21 cellular contexts compared by ENCODE assay signal in genomic region chr7:157445246-157445955, GRCh38.
A peak's percentile ranks its signal among the peaks of the same experiment; 100 is the strongest.
DNase-seq lines count a peak whose midpoint lies in the region; ATAC-seq, FAIRE-seq and TF ChIP-seq lines count a peak whose summit lies in the region.
"Had no signal": no experiment of that assay in that cellular context is flagged by ENCODE, and none has a peak within 500 bp of the region (broad histone marks: within the 10 kb centered on the region; RNA-seq: fewer than 3 reads in every experiment).

No MANE protein-coding gene starts in this region.

- in situ Hi-C loops in K562 (cut with MboI) = no loop called here

- TF ChIP-seq POLR2A in K562 (conservative IDR thresholded peaks at IDR 0.05) (no peak), stomach (IDR thresholded peaks at IDR 0.05) (no peak)

- no peak overlapping the region for H3K27ac ChIP-seq in K562 (ENCODE audit: extremely low read depth, low read depth, low read length)
- H3K27ac ChIP-seq in osteoblast (ENCODE audit: low read depth, low read length) = no peak overlapping the region
- H3K27ac ChIP-seq in upper lobe of right lung = no peak overlapping the region
- H3K27ac ChIP-seq in stomach = no peak overlapping the region
- H3K27ac ChIP-seq: BLaER1 treated with 17β-estradiol and CSF1 and Interleukin-3, amounts not matched to agents 10 nM and 100 nM; RWPE1; SJSA1 had no signal

- H3K79me2 ChIP-seq in K562 (ENCODE audit: control insufficient read depth, insufficient read depth, low read length) (no peaks in the 10 kb centered on the region), osteoblast (ENCODE audit: insufficient read depth, low read length) (no peaks in the 10 kb centered on the region)

- H3K9me1 ChIP-seq in K562 (ENCODE audit: control insufficient read depth, insufficient read depth, low read length) = no peaks in the 10 kb centered on the region

- H2AFZ ChIP-seq in K562 (ENCODE audit: low read depth, low read length) (no peak overlapping the region), osteoblast (ENCODE audit: low read length) (no peak overlapping the region)
- H2AFZ ChIP-seq: GM23338 had no signal

- FAIRE-seq in K562 (lab: Jason Lieb, UNC) = no peak
- FAIRE-seq: GM12878 had no signal

- H3K4me1 ChIP-seq in K562 (replicated peaks in 1 of 2; ENCODE audit: control insufficient read depth in 2 of 2, insufficient read depth in 2 of 2, low read length in 2 of 2) (peaks cover 0 to 10% of the 10 kb centered on the region in 2 experiments; a peak in 1 of 5 replicates), osteoblast (ENCODE audit: insufficient read depth, low read length) (no peaks in the 10 kb centered on the region), upper lobe of right lung (no peaks in the 10 kb centered on the region), stomach (no peaks in the 10 kb centered on the region)
- H3K4me1 ChIP-seq: SJSA1 had no signal

- H3K27me3 ChIP-seq in K562 (ENCODE audit: control insufficient read depth in 2 of 2, insufficient read depth in 2 of 2, low read length in 2 of 2) = peaks cover 31 to 42% of the 10 kb centered on the region in 2 experiments
- H3K27me3 ChIP-seq in osteoblast (ENCODE audit: insufficient read depth, low read length) = no peaks in the 10 kb centered on the region
- no peaks in the 10 kb centered on the region for H3K27me3 ChIP-seq in upper lobe of right lung
- H3K27me3 ChIP-seq in stomach = no peaks in the 10 kb centered on the region
- H3K27me3 ChIP-seq: SJSA1 had no signal

- no peaks in the 10 kb centered on the region for H3K36me3 ChIP-seq in K562 (ENCODE audit: control insufficient read depth, insufficient read depth, low read length)
- H3K36me3 ChIP-seq in osteoblast (ENCODE audit: insufficient read depth, low read length) = no peaks in the 10 kb centered on the region
- H3K36me3 ChIP-seq in upper lobe of right lung = no peaks in the 10 kb centered on the region
- H3K36me3 ChIP-seq in stomach = no peaks in the 10 kb centered on the region
- H3K36me3 ChIP-seq: BLaER1 treated with 17β-estradiol and CSF1 and Interleukin-3, amounts not matched to agents 10 nM and 100 nM; SJSA1 had no signal

- TF ChIP-seq CTCF in K562 (IDR thresholded peaks at IDR 0.05 in 2 of 3, conservative IDR thresholded peaks at IDR 0.05 in 1 of 3; ENCODE audit: insufficient read depth in 2 of 3, low read depth in 1 of 3, low read length in 3 of 3) (no peak), osteoblast (IDR thresholded peaks at IDR 0.05; ENCODE audit: extremely low read depth, low read depth, low read length) (no peak), upper lobe of right lung (IDR thresholded peaks at IDR 0.05) (no peak), stomach (IDR thresholded peaks at IDR 0.05) (no peak)

- TF ChIP-seq EP300 in K562 (IDR thresholded peaks at IDR 0.05; ENCODE audit: low read length) (no peak), stomach (IDR thresholded peaks at IDR 0.05) (no peak)

- H4K20me1 ChIP-seq in K562 (replicated peaks; ENCODE audit: control insufficient read depth, insufficient read depth, low read length) (no peaks in the 10 kb centered on the region), osteoblast (ENCODE audit: insufficient read depth, low read length) (no peaks in the 10 kb centered on the region)
- H4K20me1 ChIP-seq: BLaER1 treated with 17β-estradiol and CSF1 and Interleukin-3, amounts not matched to agents 10 nM and 100 nM had no signal

- CTCF ChIA-PET in K562 (lab: Yijun Ruan, JAX; ENCODE audit: low intra/inter-chr PET ratio) = no interaction called here

- no peak overlapping the region for H3K4me3 ChIP-seq in K562
- H3K4me3 ChIP-seq in osteoblast (ENCODE audit: insufficient read depth, low read length) = no peak overlapping the region
- no peak overlapping the region for H3K4me3 ChIP-seq in upper lobe of right lung
- H3K4me3 ChIP-seq in stomach = no peak overlapping the region
- H3K4me3 ChIP-seq: BLaER1 treated with 17β-estradiol and CSF1 and Interleukin-3, amounts not matched to agents 10 nM and 100 nM; GM12878; GM23338; SJSA1 had no signal

- BruUV-seq in K562 (replicated peaks; lab: Mats Ljungman, UMichigan) = no TSS peak

- DNase-seq in cardiac septum (ENCODE audit: low spot score) = peak; percentile 72
- no peak for DNase-seq in Right ventricle myocardium inferior (ENCODE audit: missing footprints)
- no peak for DNase-seq in K562 (ENCODE audit: extremely low read depth in 1 of 4, low spot score in 3 of 4)
- DNase-seq in osteoblast (ENCODE audit: insufficient read length, low spot score, missing footprints) = peak; percentile 73
- DNase-seq in upper lobe of right lung = peak; percentile 55
- DNase-seq in stomach = no peak
- DNase-seq in NCI-H1417 treated with DMSO at 0.1 percent for 48 hours (lab: John Stamatoyannopoulos, UW) = no peak
- DNase-seq: Calu3, DMS53, EL, KBM-7, NCI-H1105 treated with DMSO at 0.1 percent for 48 hours, NCI-H187 treated with DMSO at 0.1 percent for 48 hours, PC-3 had no signal

- ATAC-seq in Right ventricle myocardium inferior (no peak), K562 (peak; percentile 33), upper lobe of right lung (no peak), GM18519 (IDR thresholded peaks at IDR 0.05; ENCODE audit: low FRiP score, unreplicated experiment) (no peak)
- ATAC-seq: CD8-positive, alpha-beta T cell; GM12878; GM23338; PC-3 had no signal

- no peak for TF ChIP-seq RAD21 in K562 (CRISPR knock-in tag; conservative IDR thresholded peaks at IDR 0.05 in 1 of 2, IDR thresholded peaks at IDR 0.05 in 1 of 2)

- H3K9ac ChIP-seq in K562 (ENCODE audit: insufficient read depth in 1 of 2, low read depth in 2 of 2, low read length in 2 of 2) = no peak overlapping the region; a peak in 1 of 4 replicates
- H3K9ac ChIP-seq: BLaER1 treated with 17β-estradiol and CSF1 and Interleukin-3, amounts not matched to agents 10 nM and 100 nM had no signal

- H3K4me2 ChIP-seq in K562 (ENCODE audit: insufficient read depth, low read length) (no peak overlapping the region), osteoblast (ENCODE audit: insufficient read depth, low read length) (no peak overlapping the region)
- H3K4me2 ChIP-seq: GM23338 had no signal

- 2% methylated on average over 16 of the region's 16 CpGs for WGBS in K562 (ENCODE audit: insufficient coverage, low coverage, missing lambda C conversion rate)
- 72 to 83% (median 80%) methylated on average over 11 to 16 of the region's 16 CpGs for WGBS in stomach, 5 donors

- POLR2A ChIA-PET in K562 (lab: Yijun Ruan, JAX) = no interaction called here

- H3K9me3 ChIP-seq in K562 (replicated peaks; ENCODE audit: control insufficient read depth, insufficient read depth, low read depth, low read length) = no peaks in the 10 kb centered on the region
- H3K9me3 ChIP-seq in osteoblast (ENCODE audit: low read depth, low read length) = no peaks in the 10 kb centered on the region
- H3K9me3 ChIP-seq in upper lobe of right lung = no peaks in the 10 kb centered on the region
- no peaks in the 10 kb centered on the region for H3K9me3 ChIP-seq in stomach
- H3K9me3 ChIP-seq: SJSA1 had no signal

- intact Hi-C loops in cardiac septum (cut with DNase I) (no loop called here), Right ventricle myocardium inferior (cut with DNase I) (no loop called here), K562 (cut with micrococcal nuclease) (no loop called here), upper lobe of right lung (cut with DNase I) (no loop called here), stomach (cut with DNase I; ENCODE audit: low total_unique reads) (no loop called here)

TF ChIP-seq in K562, 482 proteins besides CTCF, POLR2A, EP300 and RAD21 (continues in another document):
- TF ChIP-seq NR2C1 (IDR thresholded peaks at IDR 0.05) = no peak
- TF ChIP-seq NR2C1 (tag; IDR thresholded peaks at IDR 0.05) = no peak
- no peak for TF ChIP-seq FIP1L1 (IDR thresholded peaks at IDR 0.05; ENCODE audit: low read depth, low read length, poor library complexity, severe bottlenecking)
- TF ChIP-seq CEBPZ (IDR thresholded peaks at IDR 0.05; ENCODE audit: borderline replicate concordance, low read depth, low read length) = no peak
- no peak for TF ChIP-seq JUNB (CRISPR knock-in tag; conservative IDR thresholded peaks at IDR 0.05)
- TF ChIP-seq NR1H2 (CRISPR knock-in tag; IDR thresholded peaks at IDR 0.05) = no peak
- no peak for TF ChIP-seq HNRNPL (IDR thresholded peaks at IDR 0.05; ENCODE audit: low read depth, low read length)
- no peak for TF ChIP-seq YY1 (IDR thresholded peaks at IDR 0.05; ENCODE audit: borderline replicate concordance in 1 of 3, control insufficient read depth in 1 of 3, extremely low read depth in 1 of 3, insufficient read depth in 3 of 3, insufficient read length in 1 of 3, insufficient replicate concordance in 2 of 3, low read depth in 1 of 3, low read length in 2 of 3)
- no peak for TF ChIP-seq HNRNPK (IDR thresholded peaks at IDR 0.05; ENCODE audit: low read depth, low read length, poor library complexity, severe bottlenecking)
- TF ChIP-seq POLR2B (IDR thresholded peaks at IDR 0.05; ENCODE audit: low read depth, partially characterized antibody) = no peak
- TF ChIP-seq L3MBTL2 (IDR thresholded peaks at IDR 0.05) = no peak
- no peak for TF ChIP-seq SIX5 (IDR thresholded peaks at IDR 0.05; ENCODE audit: borderline replicate concordance in 1 of 2, insufficient read depth in 1 of 2, low read depth in 1 of 2, low read length in 2 of 2)
- no peak for TF ChIP-seq ZNF780A (CRISPR knock-in tag; IDR thresholded peaks at IDR 0.05)
- TF ChIP-seq HMG20A (CRISPR knock-in tag; conservative IDR thresholded peaks at IDR 0.05) = no peak

Comparison
In these comparisons a context has a peak if more than half of its experiments do, and no peak if none do; other contexts are left out.
1. DNase-seq: peak in cardiac septum (single experiment), osteoblast (single experiment) and upper lobe of right lung (single experiment); none in Right ventricle myocardium inferior (single experiment), K562 (0 of 4), stomach (single experiment) and NCI-H1417 treated with DMSO at 0.1 percent for 48 hours (single experiment).